Comparison of ENCODE assay signal across 11 cellular contexts in the genomic region with DNA sequence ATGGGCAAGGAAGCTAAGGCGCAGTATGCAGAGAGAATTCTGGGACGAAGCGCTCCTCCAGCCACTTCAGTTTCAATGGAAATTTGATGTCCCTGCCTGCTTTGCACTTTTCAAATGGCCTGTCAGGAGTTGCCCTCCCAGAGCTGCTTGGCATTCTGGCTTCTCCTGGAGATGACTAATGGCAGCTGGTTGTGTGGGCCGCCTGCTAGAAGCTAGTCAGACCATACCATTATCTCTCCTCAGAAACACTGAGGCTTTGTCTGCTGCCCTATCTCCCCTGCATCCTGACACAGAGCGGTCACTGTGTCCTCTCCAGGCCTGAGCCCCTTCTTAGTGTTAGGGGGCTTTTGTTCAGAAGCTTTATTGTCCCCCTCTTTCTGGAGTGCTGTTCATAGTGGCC.
A peak's percentile ranks its signal among the peaks of the same experiment; 100 is the strongest.
DNase-seq lines count a peak whose midpoint lies in the region; ATAC-seq, FAIRE-seq and TF ChIP-seq lines count a peak whose summit lies in the region.
"Had no signal": no experiment of that assay in that cellular context is flagged by ENCODE, and none has a peak within 500 bp of the region (broad histone marks: within the 10 kb centered on the region; RNA-seq: fewer than 3 reads in every experiment).

No MANE protein-coding gene starts in this region.

- TF ChIP-seq CTCF in osteoblast (IDR thresholded peaks at IDR 0.05; ENCODE audit: extremely low read depth, low read depth, low read length) = no peak
- TF ChIP-seq CTCF in D721Med (IDR thresholded peaks at IDR 0.05; ENCODE audit: insufficient read depth, missing control alignments) = no peak

- peak overlapping the region; percentile 31 for H3K27ac ChIP-seq in SJSA1
- H3K27ac ChIP-seq in osteoblast (ENCODE audit: low read depth, low read length) = peak overlapping the region; percentile 41
- H3K27ac ChIP-seq: heart left ventricle had no signal

- no peaks in the 10 kb centered on the region for H3K9me3 Mint-ChIP-seq in activated T-cell treated with anti-CD3 and anti-CD28 coated beads, Interleukin-2, amount 50 U/mL, for 4 hours

- H3K79me2 ChIP-seq in osteoblast (ENCODE audit: insufficient read depth, low read length) = peaks cover 59% of the 10 kb centered on the region

- ATAC-seq in activated T-cell treated with anti-CD3 and anti-CD28 coated beads, Interleukin-2, amount 50 U/mL, for 4 hours = no peak
- ATAC-seq: heart left ventricle had no signal

- no peaks in the 10 kb centered on the region for H3K36me3 ChIP-seq in SJSA1
- no peaks in the 10 kb centered on the region for H3K36me3 ChIP-seq in osteoblast (ENCODE audit: insufficient read depth, low read length)
- H3K36me3 ChIP-seq: heart left ventricle had no signal

- DNase-seq in G401 (ENCODE audit: low spot score) (peak; percentile 50), SJSA1 (ENCODE audit: low read depth in 1 of 2, low spot score in 2 of 2) (peak; percentile 64 to 80), fibroblast of peridontal ligament (ENCODE audit: extremely low read depth) (peak; percentile 42), osteoblast (ENCODE audit: insufficient read length, low spot score, missing footprints) (peak; percentile 85), SIG-M5 (lab: John Stamatoyannopoulos, UW) (no peak), SK-N-DZ (ENCODE audit: low spot score) (no peak), D721Med (ENCODE audit: insufficient read length, low spot score) (no peak)
- DNase-seq in activated T-cell treated with anti-CD3 and anti-CD28 coated beads, Interleukin-2, amount 50 U/mL, for 4 hours = no peak
- DNase-seq: heart left ventricle; stimulated activated CD4-positive, alpha-beta T cell treated with anti-CD3 and anti-CD28 coated beads, Interleukin-15, amount 100 ng/mL, for 24 hours had no signal

- H3K27me3 ChIP-seq in SJSA1 (replicated peaks) (no peaks in the 10 kb centered on the region), osteoblast (ENCODE audit: insufficient read depth, low read length) (no peaks in the 10 kb centered on the region)
- H3K27me3 ChIP-seq: heart left ventricle had no signal

- H3K4me1 Mint-ChIP-seq in activated T-cell treated with anti-CD3 and anti-CD28 coated beads, Interleukin-2, amount 50 U/mL, for 4 hours (ENCODE audit: low read depth) = no peaks in the 10 kb centered on the region

- H3K9me3 ChIP-seq in SJSA1 (replicated peaks) (no peaks in the 10 kb centered on the region), osteoblast (ENCODE audit: low read depth, low read length) (no peaks in the 10 kb centered on the region)
- H3K9me3 ChIP-seq: heart left ventricle had no signal

- no peaks in the 10 kb centered on the region for H4K20me1 ChIP-seq in osteoblast (ENCODE audit: insufficient read depth, low read length)

- no peak overlapping the region for H3K4me3 ChIP-seq in SJSA1
- H3K4me3 ChIP-seq in osteoblast (ENCODE audit: insufficient read depth, low read length) = no peak overlapping the region
- H3K4me3 ChIP-seq: heart left ventricle had no signal

- H3K27me3 Mint-ChIP-seq in activated T-cell treated with anti-CD3 and anti-CD28 coated beads, Interleukin-2, amount 50 U/mL, for 4 hours (ENCODE audit: low read depth) = no peaks in the 10 kb centered on the region

- in situ Hi-C loops in G401 (cut with HindIII; ENCODE audit: low sequenced_read_pairs) = no loop called here

- H3K4me3 Mint-ChIP-seq in activated T-cell treated with anti-CD3 and anti-CD28 coated beads, Interleukin-2, amount 50 U/mL, for 4 hours = no peak overlapping the region

- peak overlapping the region; percentile 21 for H3K4me2 ChIP-seq in osteoblast (ENCODE audit: insufficient read depth, low read length)

- no peak for FAIRE-seq in D721Med (lab: Jason Lieb, UNC)
- FAIRE-seq: G401.6 had no signal

- peak overlapping the region; percentile 37 for H2AFZ ChIP-seq in osteoblast (ENCODE audit: low read length)

- H3K36me3 Mint-ChIP-seq in activated T-cell treated with anti-CD3 and anti-CD28 coated beads, Interleukin-2, amount 50 U/mL, for 4 hours (ENCODE audit: insufficient read depth) = no peaks in the 10 kb centered on the region

- peaks cover 62% of the 10 kb centered on the region for H3K4me1 ChIP-seq in SJSA1 (replicated peaks)
- peaks cover 67% of the 10 kb centered on the region for H3K4me1 ChIP-seq in osteoblast (ENCODE audit: insufficient read depth, low read length)

Comparison
In these comparisons a context has a peak if more than half of its experiments do, and no peak if none do; other contexts are left out.
1. DNase-seq: peak in G401 (single experiment), SJSA1 (2 of 2), fibroblast of peridontal ligament (single experiment) and osteoblast (single experiment); none in SIG-M5 (single experiment), SK-N-DZ (single experiment), D721Med (single experiment) and activated T-cell treated with anti-CD3 and anti-CD28 coated beads, Interleukin-2, amount 50 U/mL, for 4 hours (single experiment).